ENCODE assay signal across 1 cellular context in genomic region chr7:39580150-39580874, GRCh38.
TF ChIP-seq lines count a peak whose summit lies in the region.

No MANE protein-coding gene starts in this region.

TF ChIP-seq in HepG2, 621 proteins besides CTCF, POLR2A, EP300 and RAD21 (continued from another document and continues in another):
- TF ChIP-seq MAX (IDR thresholded peaks at IDR 0.05) (peak; percentile 87), ZNF253 (CRISPR knock-in tag; IDR thresholded peaks at IDR 0.05; ENCODE audit: borderline replicate concordance) (no peak), ZNF24 (IDR thresholded peaks at IDR 0.05) (no peak), ZSCAN29 (CRISPR knock-in tag; conservative IDR thresholded peaks at IDR 0.05) (no peak), NFATC3 (CRISPR knock-in tag; IDR thresholded peaks at IDR 0.05) (no peak), EED (CRISPR knock-in tag; IDR thresholded peaks at IDR 0.05) (no peak), NFYB (CRISPR knock-in tag; IDR thresholded peaks at IDR 0.05) (no peak), ZNF33A (CRISPR knock-in tag; IDR thresholded peaks at IDR 0.05; ENCODE audit: borderline replicate concordance) (no peak), KDM3A (CRISPR knock-in tag; IDR thresholded peaks at IDR 0.05; ENCODE audit: low read depth) (no peak), ZNF605 (CRISPR knock-in tag; IDR thresholded peaks at IDR 0.05) (no peak), ZHX1 (CRISPR knock-in tag; IDR thresholded peaks at IDR 0.05; ENCODE audit: low read depth) (no peak), SIN3B (IDR thresholded peaks at IDR 0.05; ENCODE audit: low read length) (no peak), ZNF777 (CRISPR knock-in tag; IDR thresholded peaks at IDR 0.05) (no peak), ZNF790 (CRISPR knock-in tag; IDR thresholded peaks at IDR 0.05; ENCODE audit: borderline replicate concordance) (no peak), ZNF891 (CRISPR knock-in tag; IDR thresholded peaks at IDR 0.05) (no peak), DMAP1 (CRISPR knock-in tag; IDR thresholded peaks at IDR 0.05) (peak; percentile 85), ZNF30 (CRISPR knock-in tag; IDR thresholded peaks at IDR 0.05) (no peak), ZNF20 (CRISPR knock-in tag; IDR thresholded peaks at IDR 0.05) (no peak), RBM22 (optimal IDR thresholded peaks at IDR 0.05; ENCODE audit: low read length) (no peak), ATAD3A (CRISPR knock-in tag; IDR thresholded peaks at IDR 0.05) (no peak), ZNF543 (CRISPR knock-in tag; IDR thresholded peaks at IDR 0.05) (no peak), ZNF18 (CRISPR knock-in tag; IDR thresholded peaks at IDR 0.05; ENCODE audit: insufficient replicate concordance) (no peak), ATM (IDR thresholded peaks at IDR 0.05; ENCODE audit: borderline replicate concordance) (no peak), TCF7 (IDR thresholded peaks at IDR 0.05; ENCODE audit: low read depth) (no peak), ZNF614 (CRISPR knock-in tag; IDR thresholded peaks at IDR 0.05; ENCODE audit: borderline replicate concordance) (0 out of 2 replicates have a peak, but pooled peaks have one; percentile 29), TBX3 (IDR thresholded peaks at IDR 0.05; ENCODE audit: borderline replicate concordance) (no peak), ZNF780A (CRISPR knock-in tag; IDR thresholded peaks at IDR 0.05) (no peak), THAP7 (CRISPR knock-in tag; IDR thresholded peaks at IDR 0.05) (no peak), ZNF550 (CRISPR knock-in tag; IDR thresholded peaks at IDR 0.05; ENCODE audit: borderline replicate concordance) (no peak), ETS1 (CRISPR knock-in tag; IDR thresholded peaks at IDR 0.05) (no peak), FOSL1 (CRISPR knock-in tag; IDR thresholded peaks at IDR 0.05; ENCODE audit: borderline replicate concordance) (no peak), HNF1A (IDR thresholded peaks at IDR 0.05; ENCODE audit: low read depth) (no peak), HNF1A (CRISPR knock-in tag; IDR thresholded peaks at IDR 0.05; ENCODE audit: borderline replicate concordance) (no peak), ELF3 (CRISPR knock-in tag; IDR thresholded peaks at IDR 0.05) (peak; percentile 35; the same call in 1 of the 2 replicates), HMGXB3 (CRISPR knock-in tag; IDR thresholded peaks at IDR 0.05; ENCODE audit: borderline replicate concordance) (no peak), ZIK1 (CRISPR knock-in tag; IDR thresholded peaks at IDR 0.05; ENCODE audit: borderline replicate concordance, low read depth) (no peak), ZNF224 (CRISPR knock-in tag; IDR thresholded peaks at IDR 0.05) (no peak), NR2F2 (IDR thresholded peaks at IDR 0.05; ENCODE audit: borderline replicate concordance, low read depth) (no peak), ZNF792 (CRISPR knock-in tag; IDR thresholded peaks at IDR 0.05) (peak; percentile 80; the same call in 1 of the 2 replicates), ZNF12 (CRISPR knock-in tag; IDR thresholded peaks at IDR 0.05) (peak; percentile 45; the same call in 1 of the 2 replicates), IKZF1 (IDR thresholded peaks at IDR 0.05) (no peak), KAT2B (IDR thresholded peaks at IDR 0.05; ENCODE audit: borderline replicate concordance, low read depth, low read length) (no peak), ZNF800 (CRISPR knock-in tag; IDR thresholded peaks at IDR 0.05) (no peak), HMGA1 (CRISPR knock-in tag; conservative IDR thresholded peaks at IDR 0.05) (no peak), ZNF513 (CRISPR knock-in tag; conservative IDR thresholded peaks at IDR 0.05) (no peak)
